ENCODE assay signal across 16 cellular contexts in the genomic region with DNA sequence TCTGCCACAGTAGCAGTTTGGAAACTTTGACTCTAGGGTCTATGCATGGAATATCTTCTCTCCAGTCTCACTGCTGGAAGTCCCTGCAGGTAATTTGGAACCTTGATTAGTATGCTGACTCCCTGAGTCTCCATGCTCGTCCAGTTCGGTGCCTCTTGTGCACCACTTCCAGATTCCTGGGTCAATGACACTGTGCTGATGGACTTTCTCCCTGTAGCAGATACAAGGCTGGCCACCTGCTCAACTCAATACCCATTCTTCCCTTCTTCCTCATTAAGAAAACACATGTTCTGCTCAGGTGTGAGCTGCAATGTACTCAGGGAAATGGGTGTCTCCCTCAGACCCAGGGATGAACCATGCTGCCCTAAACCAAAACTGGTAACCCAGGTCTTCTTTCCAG.
DNase-seq lines count a peak whose midpoint lies in the region; ATAC-seq and TF ChIP-seq lines count a peak whose summit lies in the region.
"Had no signal": no experiment of that assay in that cellular context is flagged by ENCODE, and none has a peak within 500 bp of the region (broad histone marks: within the 10 kb centered on the region; RNA-seq: fewer than 3 reads in every experiment).

No MANE protein-coding gene starts in this region.

- H3K36me3 ChIP-seq in mammary epithelial cell (ENCODE audit: insufficient read depth, low read length): peaks cover 9% of the 10 kb centered on the region
- H3K36me3 ChIP-seq: BLaER1 had no signal

- H3K36me3 Mint-ChIP-seq in MCF 10A (ENCODE audit: insufficient read depth, unreplicated experiment) (peaks cover 91% of the 10 kb centered on the region), osteocyte (ENCODE audit: unreplicated experiment) (peaks cover 60% of the 10 kb centered on the region), Calu3 (ENCODE audit: insufficient read depth, unreplicated experiment) (no peaks in the 10 kb centered on the region)
- H3K36me3 Mint-ChIP-seq: CD4-positive, CD25-positive, alpha-beta regulatory T cell had no signal

- H3K4me1 ChIP-seq in mammary epithelial cell (ENCODE audit: insufficient read depth, low read length): peaks cover 14% of the 10 kb centered on the region

- no peak overlapping the region for H3K4me3 Mint-ChIP-seq in MCF 10A (ENCODE audit: unreplicated experiment)
- no peak overlapping the region for H3K4me3 Mint-ChIP-seq in osteocyte (ENCODE audit: unreplicated experiment)
- no peak overlapping the region for H3K4me3 Mint-ChIP-seq in Calu3 (ENCODE audit: low read depth, unreplicated experiment)
- H3K4me3 Mint-ChIP-seq: CD4-positive, CD25-positive, alpha-beta regulatory T cell had no signal

- in situ Hi-C loops in mammary epithelial cell (cut with MboI; ENCODE audit: low sequenced_read_pairs in 2 of 2): no loop called here

- H2AFZ ChIP-seq in mammary epithelial cell (ENCODE audit: low read depth, low read length): no peak overlapping the region

- no peaks in the 10 kb centered on the region for H3K27me3 ChIP-seq in mammary epithelial cell (ENCODE audit: insufficient read depth, low read length)
- H3K27me3 ChIP-seq: BLaER1 had no signal

- H3K27ac Mint-ChIP-seq in MCF 10A (ENCODE audit: low read depth, unreplicated experiment) (peak overlapping the region; percentile 19), osteocyte (ENCODE audit: unreplicated experiment) (peak overlapping the region; percentile 38), Calu3 (ENCODE audit: unreplicated experiment) (no peak overlapping the region)
- H3K27ac Mint-ChIP-seq: CD4-positive, CD25-positive, alpha-beta regulatory T cell had no signal

- peak; percentile 88 for ATAC-seq in left lobe of liver

- no peaks in the 10 kb centered on the region for H3K9me3 Mint-ChIP-seq in MCF 10A (ENCODE audit: unreplicated experiment)
- H3K9me3 Mint-ChIP-seq in osteocyte (ENCODE audit: unreplicated experiment): no peaks in the 10 kb centered on the region
- no peaks in the 10 kb centered on the region for H3K9me3 Mint-ChIP-seq in Calu3 (ENCODE audit: low read depth, unreplicated experiment)

- H3K9ac ChIP-seq in mammary epithelial cell (ENCODE audit: insufficient read depth, low read length): no peak overlapping the region
- H3K9ac ChIP-seq: BLaER1 had no signal

- no peaks in the 10 kb centered on the region for H3K9me3 ChIP-seq in mammary epithelial cell (replicated peaks; ENCODE audit: insufficient read depth, low read length)
- H3K9me3 ChIP-seq: BLaER1 had no signal

- POLR2A ChIA-PET in MCF 10A (lab: Yijun Ruan, JAX): interaction anchor here (1.2 kb wide), 1 partner anchor 170 kb away, joined by 7 read pairs; a partner anchor contains a TSS

- intact Hi-C loops in MCF 10A (cut with micrococcal nuclease): no loop called here
- intact Hi-C loops in mammary epithelial cell (cut with micrococcal nuclease): no loop called here
- intact Hi-C loops in Calu3 (cut with micrococcal nuclease; ENCODE audit: unreplicated experiment): no loop called here

- no TSS peak for BruUV-seq in MCF 10A (replicated peaks; lab: Mats Ljungman, UMichigan)
- BruUV-seq in mammary epithelial cell (replicated peaks; lab: Mats Ljungman, UMichigan): no TSS peak
- BruUV-seq in Calu3 (replicated peaks; lab: Mats Ljungman, UMichigan): no TSS peak

- no peak overlapping the region for H3K4me3 ChIP-seq in mammary epithelial cell (replicated peaks in 1 of 3; ENCODE audit: insufficient read depth in 1 of 3, low read depth in 2 of 3, low read length in 3 of 3)
- H3K4me3 ChIP-seq: BLaER1 had no signal

- CTCF ChIA-PET in MCF 10A (lab: Yijun Ruan, JAX) (interaction anchor here (0.7 to 1.2 kb wide), 2 partner anchors 64 to 196 kb away, joined by 3 read pairs; no protein-coding TSS in a partner anchor), mammary epithelial cell (lab: Charles Lee; ENCODE audit: low non-redundant PET) (no interaction called here), Calu3 (lab: Charles Lee) (no interaction called here)

- DNase-seq in MCF 10A (ENCODE audit: unreplicated experiment) (no peak), mammary epithelial cell (no peak), left lobe of liver (ENCODE audit: low spot score) (no peak), osteocyte (ENCODE audit: extremely low spot score, unreplicated experiment) (no peak), GM03348 (ENCODE audit: low spot score) (no peak), activated gamma-delta T cell treated with Interleukin-2 at 50 U/mL for 16 hours (no peak), RKO (ENCODE audit: low spot score) (no peak), Calu3 (no peak)
- DNase-seq: 8988T; AML-193; CD4-positive, CD25-positive, alpha-beta regulatory T cell; DMS153; DND-41; GDM1; HCEC 1CT had no signal

- no peaks in the 10 kb centered on the region for H3K79me2 ChIP-seq in mammary epithelial cell (ENCODE audit: insufficient read depth, low read length)

- no peak overlapping the region for H3K27ac ChIP-seq in mammary epithelial cell (ENCODE audit: insufficient read depth, low read depth, low read length)
- H3K27ac ChIP-seq: BLaER1 had no signal

- 100% methylated on average over 2 of the region's 2 CpGs for WGBS in mammary epithelial cell (ENCODE audit: low coverage, missing lambda C conversion rate)

- TF ChIP-seq CTCF in MCF 10A (IDR thresholded peaks at IDR 0.05; ENCODE audit: unreplicated experiment) (no peak), mammary epithelial cell (conservative IDR thresholded peaks at IDR 0.05 in 1 of 2, IDR thresholded peaks at IDR 0.05 in 1 of 2; ENCODE audit: extremely low read depth in 1 of 2, insufficient read depth in 1 of 2, low read depth in 1 of 2, low read length in 2 of 2) (no peak), osteocyte (IDR thresholded peaks at IDR 0.05) (no peak), Calu3 (IDR thresholded peaks at IDR 0.05; ENCODE audit: unreplicated experiment) (no peak)

- peaks cover 19% of the 10 kb centered on the region for H3K4me1 Mint-ChIP-seq in MCF 10A (ENCODE audit: insufficient read depth, unreplicated experiment)
- H3K4me1 Mint-ChIP-seq in osteocyte (ENCODE audit: unreplicated experiment): peaks cover 76% of the 10 kb centered on the region
- no peaks in the 10 kb centered on the region for H3K4me1 Mint-ChIP-seq in Calu3 (ENCODE audit: low read depth, unreplicated experiment)

- no peaks in the 10 kb centered on the region for H3K27me3 Mint-ChIP-seq in MCF 10A (ENCODE audit: insufficient read depth, unreplicated experiment)
- H3K27me3 Mint-ChIP-seq in osteocyte (ENCODE audit: unreplicated experiment): no peaks in the 10 kb centered on the region
- no peaks in the 10 kb centered on the region for H3K27me3 Mint-ChIP-seq in Calu3 (ENCODE audit: unreplicated experiment)

- no peaks in the 10 kb centered on the region for H4K20me1 ChIP-seq in mammary epithelial cell (ENCODE audit: insufficient read depth, low read length)
- H4K20me1 ChIP-seq: BLaER1 had no signal

- H3K4me2 ChIP-seq in mammary epithelial cell (ENCODE audit: insufficient read depth, low read depth, low read length): no peak overlapping the region
- H3K4me2 ChIP-seq: BLaER1 had no signal

- dilution Hi-C loops in mammary epithelial cell (cut with HindIII; ENCODE audit: low sequenced_read_pairs): no loop called here
